In genomic region chr7:38330048-38330447, GRCh38 we compare ENCODE assay signal across 30 cellular contexts.
DNase-seq lines count a peak whose midpoint lies in the region; ATAC-seq, FAIRE-seq and TF ChIP-seq lines count a peak whose summit lies in the region.
"Had no signal": no experiment of that assay in that cellular context is flagged by ENCODE, and none has a peak within 500 bp of the region (broad histone marks: within the 10 kb centered on the region; RNA-seq: fewer than 3 reads in every experiment).

No MANE protein-coding gene starts in this region.

- peaks cover 42% of the 10 kb centered on the region for H3K4me1 Mint-ChIP-seq in activated CD8-positive, alpha-beta memory T cell treated with anti-CD3 and anti-CD28 coated beads, Interleukin-2, amount 10 ng/mL, durations not matched to agents 7 days and 5 days
- peaks cover 6% of the 10 kb centered on the region for H3K4me1 Mint-ChIP-seq in T-helper 17 cell

- H3K27me3 Mint-ChIP-seq in activated CD8-positive, alpha-beta memory T cell treated with anti-CD3 and anti-CD28 coated beads, Interleukin-2, amount 10 ng/mL, durations not matched to agents 7 days and 5 days = no peaks in the 10 kb centered on the region
- H3K27me3 Mint-ChIP-seq in T-helper 17 cell = no peaks in the 10 kb centered on the region

- H3K4me3 Mint-ChIP-seq in activated CD8-positive, alpha-beta memory T cell treated with anti-CD3 and anti-CD28 coated beads, Interleukin-2, amount 10 ng/mL, durations not matched to agents 7 days and 5 days = peak overlapping the region; percentile 81
- H3K4me3 Mint-ChIP-seq in T-helper 17 cell = no peak overlapping the region
- H3K4me3 Mint-ChIP-seq: activated T-helper 1 cell treated with anti-CD3 and anti-CD28 coated beads, Interleukin-12 subunit alpha, Interleukin-12 subunit beta, Interleukin-2, Interleukin-4 antibody, amounts not matched to agents 30 ng/mL and 10 ng/mL and 1 ng/mL, durations not matched to agents 14 hours and 24 hours and 36 hours; B cell; memory B cell had no signal

- H3K9me3 Mint-ChIP-seq in activated CD8-positive, alpha-beta memory T cell treated with anti-CD3 and anti-CD28 coated beads, Interleukin-2, amount 10 ng/mL, durations not matched to agents 7 days and 5 days (ENCODE audit: low read depth) = no peaks in the 10 kb centered on the region
- H3K9me3 Mint-ChIP-seq: activated naive CD4-positive, alpha-beta T cell treated with anti-CD3 and anti-CD28 coated beads, Interleukin-2, amount 50 U/mL, for 72 hours; activated T-helper 1 cell treated with anti-CD3 and anti-CD28 coated beads, Interleukin-12 subunit alpha, Interleukin-12 subunit beta, Interleukin-2, Interleukin-4 antibody, amounts not matched to agents 30 ng/mL and 10 ng/mL and 1 ng/mL, durations not matched to agents 14 hours and 24 hours and 36 hours; memory B cell had no signal

- no peaks in the 10 kb centered on the region for H3K36me3 ChIP-seq in bronchial epithelial cell (ENCODE audit: control insufficient read depth, insufficient read depth, low read length)
- H3K36me3 ChIP-seq: esophagus squamous epithelium had no signal

- peaks cover 20% of the 10 kb centered on the region for H3K36me3 Mint-ChIP-seq in activated CD8-positive, alpha-beta memory T cell treated with anti-CD3 and anti-CD28 coated beads, Interleukin-2, amount 10 ng/mL, durations not matched to agents 7 days and 5 days
- no peaks in the 10 kb centered on the region for H3K36me3 Mint-ChIP-seq in T-helper 17 cell (ENCODE audit: low read depth)
- H3K36me3 Mint-ChIP-seq: activated naive CD4-positive, alpha-beta T cell treated with anti-CD3 and anti-CD28 coated beads, Interleukin-2, amount 50 U/mL, for 72 hours; memory B cell had no signal

- no peaks in the 10 kb centered on the region for H3K27me3 ChIP-seq in bronchial epithelial cell (ENCODE audit: control insufficient read depth, insufficient read depth, low read length)

- no peaks in the 10 kb centered on the region for H3K9me3 ChIP-seq in T-helper 17 cell (ENCODE audit: control insufficient read depth, low read length, poor library complexity, severe bottlenecking)
- H3K9me3 ChIP-seq: esophagus squamous epithelium had no signal

- TF ChIP-seq CTCF in bronchial epithelial cell (IDR thresholded peaks at IDR 0.05; ENCODE audit: insufficient read depth, low read length, severe bottlenecking) (no peak), omental fat pad (IDR thresholded peaks at IDR 0.05) (no peak)

- H3K27ac Mint-ChIP-seq in activated CD8-positive, alpha-beta memory T cell treated with anti-CD3 and anti-CD28 coated beads, Interleukin-2, amount 10 ng/mL, durations not matched to agents 7 days and 5 days = peak overlapping the region; percentile 89
- H3K27ac Mint-ChIP-seq in T-helper 17 cell = peak overlapping the region; percentile 62
- H3K27ac Mint-ChIP-seq: activated naive CD4-positive, alpha-beta T cell treated with anti-CD3 and anti-CD28 coated beads, Interleukin-2, amount 50 U/mL, for 72 hours; B cell; memory B cell had no signal

- CTCF ChIA-PET in activated CD8-positive, alpha-beta memory T cell treated with anti-CD3 and anti-CD28 coated beads, Interleukin-2, amount 10 ng/mL, durations not matched to agents 7 days and 5 days (lab: Charles Lee) = interaction anchor here (0.9 to 3.1 kb wide), 16 partner anchors 8 to 413 kb away, joined by 3 to 38 read pairs (median 6); partner anchors contain the start of gene SFRP4

- DNase-seq in activated CD8-positive, alpha-beta memory T cell treated with anti-CD3 and anti-CD28 coated beads, Interleukin-2, amount 10 ng/mL, durations not matched to agents 7 days and 5 days = peak; percentile 41
- DNase-seq in activated CD8-positive, alpha-beta memory T cell treated with anti-CD3 and anti-CD28 coated beads for 24 hours = no peak
- DNase-seq in T-helper 17 cell = no peak
- no peak for DNase-seq in bronchial epithelial cell (ENCODE audit: low read depth)
- DNase-seq in sciatic nerve (ENCODE audit: low spot score) = no peak
- DNase-seq in omental fat pad (ENCODE audit: low spot score) = no peak
- DNase-seq in kidney glomerular epithelial cell (lab: John Stamatoyannopoulos, UW) = no peak
- no peak for DNase-seq in LoVo (ENCODE audit: low spot score)
- DNase-seq: central memory CD4-positive, alpha-beta T cell; COR-L47; dermis blood vessel endothelial cell; esophagus squamous epithelium; foreskin melanocyte; left colon; NCI-H1105; NCI-H1930; NCI-H524 treated with DMSO at 0.1 percent for 48 hours; nucleus accumbens; T1000; trophoblast cell had no signal

- peak; percentile 7 for FAIRE-seq in bronchial epithelial cell (lab: Jason Lieb, UNC)
- FAIRE-seq: endometrium, G401.6 had no signal

- intact Hi-C loops in sciatic nerve (cut with DNase I) = no loop called here

- H3K4me3 ChIP-seq in bronchial epithelial cell (ENCODE audit: low read depth, low read length) = no peak overlapping the region
- H3K4me3 ChIP-seq: esophagus squamous epithelium, PC-9, skin epidermis had no signal

- ATAC-seq in activated CD8-positive, alpha-beta memory T cell treated with anti-CD3 and anti-CD28 coated beads, Interleukin-2, amount 10 ng/mL, durations not matched to agents 7 days and 5 days = peak; percentile 34
- no peak for ATAC-seq in T-helper 17 cell
- peak; percentile 17 for ATAC-seq in sciatic nerve
- ATAC-seq in omental fat pad (ENCODE audit: low FRiP score) = no peak
- ATAC-seq: left colon, Right ventricle myocardium inferior, SK-N-SH treated with all-trans-retinoic acid at 6 μM for 48 hours had no signal

Comparison
In these comparisons a context has a peak if more than half of its experiments do, and no peak if none do; other contexts are left out.
1. ATAC-seq: peak in activated CD8-positive, alpha-beta memory T cell treated with anti-CD3 and anti-CD28 coated beads, Interleukin-2, amount 10 ng/mL, durations not matched to agents 7 days and 5 days (single experiment) and sciatic nerve (single experiment); none in T-helper 17 cell (single experiment) and omental fat pad (single experiment).